1 cellular context compared by ENCODE assay signal in genomic region chr3:109268181-109268580, GRCh38.
TF ChIP-seq lines count a peak whose summit lies in the region.

No MANE protein-coding gene starts in this region.

TF ChIP-seq in HCT116, 20 proteins besides CTCF, POLR2A, EP300 and RAD21 (continued from another document):
- TF ChIP-seq SRF (IDR thresholded peaks at IDR 0.05; ENCODE audit: low read depth): no peak
- TF ChIP-seq CBX3 (IDR thresholded peaks at IDR 0.05; ENCODE audit: low read depth): no peak
- no peak for TF ChIP-seq CEBPB (IDR thresholded peaks at IDR 0.05; ENCODE audit: low read depth)
- no peak for TF ChIP-seq ZNF274 (IDR thresholded peaks at IDR 0.05; ENCODE audit: low read depth, low read length)
